7 cellular contexts compared by ENCODE assay signal in genomic region chr17:63622571-63623390, GRCh38. TPM values are rescaled to one million over a fixed set of nuclear protein-coding genes. Genes with fewer than 3 reads are reported as not detected.
DNase-seq lines count a peak whose midpoint lies in the region; ATAC-seq and TF ChIP-seq lines count a peak whose summit lies in the region.

No MANE protein-coding gene starts in this region.

- H3K4me3 Mint-ChIP-seq in chondrocyte (ENCODE audit: unreplicated experiment): peak overlapping the region; percentile 97

- H3K4me1 Mint-ChIP-seq in chondrocyte (ENCODE audit: low read depth): peaks cover 40% of the 10 kb centered on the region

- peak; percentile 10 for TF ChIP-seq CTCF in chondrocyte (IDR thresholded peaks at IDR 0.05)

- DNase-seq in NCI-H1930 (lab: John Stamatoyannopoulos, UW) (peak; percentile 38 to 54), chondrocyte (ENCODE audit: low spot score) (no peak), kidney glomerular epithelial cell (lab: John Stamatoyannopoulos, UW) (peak; percentile 36)
- peak; percentile 78 for DNase-seq in activated CD4-positive, CD25-positive, alpha-beta regulatory T cell treated with anti-CD3 and anti-CD28 coated beads, Interleukin-2, amount 50 U/mL, for 72 hours
- peak; percentile 54 for DNase-seq in stimulated activated CD4-positive, alpha-beta T cell treated with anti-CD3 and anti-CD28 coated beads, Interleukin-12 subunit alpha, Interleukin-12 subunit beta, amount 100 ng/mL, for 4 hours

- H3K27ac Mint-ChIP-seq in chondrocyte (ENCODE audit: unreplicated experiment): peak overlapping the region; percentile 95

- ATAC-seq in GM18502 (IDR thresholded peaks at IDR 0.05; ENCODE audit: poor library complexity, unreplicated experiment) (peak; percentile 36), HG02678 (IDR thresholded peaks at IDR 0.05; ENCODE audit: unreplicated experiment) (peak; percentile 30)

- no peaks in the 10 kb centered on the region for H3K27me3 Mint-ChIP-seq in chondrocyte (ENCODE audit: low read depth)

- H3K36me3 Mint-ChIP-seq in chondrocyte (ENCODE audit: low read depth): no peaks in the 10 kb centered on the region

- no peaks in the 10 kb centered on the region for H3K9me3 Mint-ChIP-seq in chondrocyte (ENCODE audit: low read depth)

RNA-seq across cellular contexts. Expression of gene MAP3K3, which starts 0.6 kb away (rescaled TPM):
- total RNA-seq in chondrocyte: 35.8 to 38.2 TPM (median 37.7 TPM) in 3 replicates

RNA-seq across cellular contexts. Expression of gene TACO1, which starts 22.1 kb away (rescaled TPM):
- 17.3 to 19.3 TPM (median 18.3 TPM) in 3 replicates for total RNA-seq in chondrocyte
